Comparison of ENCODE assay signal across 8 cellular contexts in the genomic region with DNA sequence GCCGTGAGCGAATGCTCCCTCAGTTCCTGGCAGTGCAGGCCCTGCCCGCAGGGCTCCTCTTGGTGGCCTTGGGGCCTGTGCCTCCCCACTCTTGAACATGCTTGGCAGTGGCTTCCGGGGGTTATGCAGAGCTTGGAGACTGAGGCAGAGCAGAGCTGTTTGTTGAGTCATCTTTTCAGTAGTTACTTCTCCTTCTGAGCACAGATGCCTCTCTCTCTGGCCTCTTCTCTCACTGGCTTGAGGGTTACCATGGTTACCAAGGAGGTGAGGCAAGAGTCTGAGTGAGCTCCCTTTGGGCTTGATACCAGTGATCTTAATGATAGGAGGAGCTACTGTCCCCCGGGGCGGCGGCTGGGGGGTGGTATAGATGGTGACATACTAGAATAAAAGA.
DNase-seq lines count a peak whose midpoint lies in the region; ATAC-seq and TF ChIP-seq lines count a peak whose summit lies in the region.

No MANE protein-coding gene starts in this region.

- peaks cover 25% of the 10 kb centered on the region for H3K4me1 ChIP-seq in GM23338 (ENCODE audit: insufficient read depth)
- H3K4me1 ChIP-seq in Panc1 (ENCODE audit: control insufficient read depth, insufficient read depth, low read length) = peaks cover 19% of the 10 kb centered on the region
- H3K4me1 ChIP-seq in right atrium auricular region = peaks cover 0 to 72% of the 10 kb centered on the region in 2 donors
- H3K4me1 ChIP-seq in CD4-positive, alpha-beta memory T cell (ENCODE audit: insufficient read depth, low read length) = no peaks in the 10 kb centered on the region

- DNase-seq in AG08395 (ENCODE audit: low spot score) (peak; percentile 68), GM23338 (ENCODE audit: low spot score) (peak; percentile 87), Panc1 (ENCODE audit: low read depth, low spot score) (no peak), right atrium auricular region (ENCODE audit: low spot score) (no peak), T1000 (lab: John Stamatoyannopoulos, UW) (no peak), NCI-H1048 (lab: John Stamatoyannopoulos, UW) (no peak)
- no peak for DNase-seq in CD4-positive, alpha-beta memory T cell

- CTCF ChIA-PET in Panc1 (lab: Charles Lee) = interaction anchor here (0.6 to 2.5 kb wide), 4 partner anchors 8 to 168 kb away, joined by 3 to 16 read pairs (median 6); partner anchors contain the start of gene ARHGAP26
- CTCF ChIA-PET in CD4-positive, alpha-beta memory T cell (lab: Charles Lee; ENCODE audit: partially characterized antibody) = interaction anchor here (1.0 to 18.3 kb wide), 16 partner anchors 11 to 1311 kb away, joined by 3 to 354 read pairs (median 8); partner anchors contain the start of gene ARHGAP26

- H3K4me3 Mint-ChIP-seq in GM23338 = no peak overlapping the region
- H3K4me3 Mint-ChIP-seq in CD4-positive, alpha-beta memory T cell = no peak overlapping the region

- no peaks in the 10 kb centered on the region for H3F3A ChIP-seq in GM23338 (replicated peaks; ENCODE audit: low read depth)

- no TSS peak for BruUV-seq in Panc1 (replicated peaks; lab: Mats Ljungman, UMichigan)

- POLR2A ChIA-PET in Panc1 (lab: Charles Lee) = no interaction called here
- POLR2A ChIA-PET in CD4-positive, alpha-beta memory T cell (lab: Charles Lee; ENCODE audit: partially characterized antibody) = interaction anchor here (0.9 to 1.0 kb wide), 2 partner anchors 112 to 133 kb away, joined by 3 to 4 read pairs; no protein-coding TSS in a partner anchor

- in situ Hi-C loops in Panc1 (cut with HindIII; ENCODE audit: low pct_unique_long_range_greater_than_20kb, low sequenced_read_pairs) = no loop called here

- H3K27ac Mint-ChIP-seq in GM23338 = no peak overlapping the region
- H3K27ac Mint-ChIP-seq in CD4-positive, alpha-beta memory T cell = peak overlapping the region in 1 of 7 donors; percentile 25

- H3K4me2 ChIP-seq in GM23338 = peak overlapping the region; percentile 59

- H2AFZ ChIP-seq in GM23338 = no peak overlapping the region

- TF ChIP-seq CTCF in GM23338 (conservative IDR thresholded peaks at IDR 0.05; ENCODE audit: low read depth in 2 of 2) (no peak), Panc1 (IDR thresholded peaks at IDR 0.05) (no peak), right atrium auricular region (IDR thresholded peaks at IDR 0.05) (no peak)

- no peaks in the 10 kb centered on the region for H3K9me2 ChIP-seq in GM23338 (ENCODE audit: insufficient read depth)

- intact Hi-C loops in Panc1 (cut with micrococcal nuclease; ENCODE audit: unreplicated experiment) = no loop called here
- intact Hi-C loops in CD4-positive, alpha-beta memory T cell (cut with micrococcal nuclease) = no loop called here

- no peaks in the 10 kb centered on the region for H3K79me2 ChIP-seq in GM23338 (replicated peaks; ENCODE audit: insufficient read depth)

- H3K9me3 Mint-ChIP-seq in GM23338 = no peaks in the 10 kb centered on the region
- H3K9me3 Mint-ChIP-seq in CD4-positive, alpha-beta memory T cell = no peaks in the 10 kb centered on the region

- no peak overlapping the region for H3K4me3 ChIP-seq in GM23338
- H3K4me3 ChIP-seq in Panc1 (ENCODE audit: low read depth in 2 of 2, low read length in 2 of 2) = no peak overlapping the region
- no peak overlapping the region for H3K4me3 ChIP-seq in right atrium auricular region
- no peak overlapping the region for H3K4me3 ChIP-seq in CD4-positive, alpha-beta memory T cell (ENCODE audit: low read length in 2 of 2)

- H3K27me3 Mint-ChIP-seq in GM23338 (ENCODE audit: insufficient read depth, low read depth, poor library complexity) = peaks cover 6% of the 10 kb centered on the region
- H3K27me3 Mint-ChIP-seq in CD4-positive, alpha-beta memory T cell = no peaks in the 10 kb centered on the region

- H3K4me1 Mint-ChIP-seq in GM23338 = peaks cover 39% of the 10 kb centered on the region
- H3K4me1 Mint-ChIP-seq in CD4-positive, alpha-beta memory T cell = peaks cover 0 to 3% (median 1%) of the 10 kb centered on the region in 4 donors

- H3K27ac ChIP-seq in GM23338 (ENCODE audit: low read depth) (no peak overlapping the region), Panc1 (ENCODE audit: low read length) (0 out of 2 replicates have a peak overlapping the region, but pooled peaks have one; percentile 40), right atrium auricular region (peak overlapping the region; percentile 60 to 82)
- no peak overlapping the region for H3K27ac ChIP-seq in CD4-positive, alpha-beta memory T cell (ENCODE audit: low read depth, low read length)

- ATAC-seq in GM23338 = peak; percentile 87
- ATAC-seq in Panc1 = 0 out of 2 replicates have a peak, but pooled peaks have one; percentile 17
- no peak for ATAC-seq in HG02623 (IDR thresholded peaks at IDR 0.05; ENCODE audit: unreplicated experiment)

- H4K20me1 ChIP-seq in GM23338 (replicated peaks; ENCODE audit: insufficient read depth) = no peaks in the 10 kb centered on the region

- H3K36me3 Mint-ChIP-seq in GM23338 (ENCODE audit: low read depth) = no peaks in the 10 kb centered on the region
- H3K36me3 Mint-ChIP-seq in CD4-positive, alpha-beta memory T cell = peaks cover 7 to 11% of the 10 kb centered on the region in 2 donors

- H3K36me3 ChIP-seq in GM23338 (ENCODE audit: insufficient read depth) (no peaks in the 10 kb centered on the region), Panc1 (ENCODE audit: control insufficient read depth, insufficient read depth, low read length) (no peaks in the 10 kb centered on the region), right atrium auricular region (peaks cover 14% of the 10 kb centered on the region)
- no peaks in the 10 kb centered on the region for H3K36me3 ChIP-seq in CD4-positive, alpha-beta memory T cell (ENCODE audit: insufficient read depth, low read length)

- H3K9me3 ChIP-seq in Panc1 (ENCODE audit: control insufficient read depth, insufficient read depth, low read depth, low read length) (no peaks in the 10 kb centered on the region), right atrium auricular region (no peaks in the 10 kb centered on the region)
- H3K9me3 ChIP-seq in CD4-positive, alpha-beta memory T cell (ENCODE audit: control insufficient read depth in 1 of 2, low read length in 2 of 2) = no peaks in the 10 kb centered on the region

- H3K27me3 ChIP-seq in GM23338 (ENCODE audit: insufficient read depth) = no peaks in the 10 kb centered on the region
- H3K27me3 ChIP-seq in Panc1 (ENCODE audit: control insufficient read depth, insufficient read depth, low read length) = no peaks in the 10 kb centered on the region
- no peaks in the 10 kb centered on the region for H3K27me3 ChIP-seq in right atrium auricular region
- H3K27me3 ChIP-seq in CD4-positive, alpha-beta memory T cell (ENCODE audit: insufficient read depth, low read length) = no peaks in the 10 kb centered on the region

TF ChIP-seq in GM23338, 12 proteins besides CTCF, POLR2A, EP300 and RAD21 (continues in another document):
- TF ChIP-seq REST (IDR thresholded peaks at IDR 0.05; ENCODE audit: unreplicated experiment) (no peak), POLR2AphosphoS5 (IDR thresholded peaks at IDR 0.05; ENCODE audit: low read depth) (no peak)

Comparison
In these comparisons a context has a peak if more than half of its experiments do, and no peak if none do; other contexts are left out.
1. DNase-seq: peak in AG08395 (single experiment) and GM23338 (single experiment); none in Panc1 (single experiment), right atrium auricular region (single experiment), T1000 (single experiment), NCI-H1048 (single experiment) and CD4-positive, alpha-beta memory T cell (0 of 5).
2. H3K27ac ChIP-seq: peak in Panc1 (single experiment) and right atrium auricular region (2 of 2); none in GM23338 (single experiment) and CD4-positive, alpha-beta memory T cell (single experiment).